25 cellular contexts compared by ENCODE assay signal in the genomic region with DNA sequence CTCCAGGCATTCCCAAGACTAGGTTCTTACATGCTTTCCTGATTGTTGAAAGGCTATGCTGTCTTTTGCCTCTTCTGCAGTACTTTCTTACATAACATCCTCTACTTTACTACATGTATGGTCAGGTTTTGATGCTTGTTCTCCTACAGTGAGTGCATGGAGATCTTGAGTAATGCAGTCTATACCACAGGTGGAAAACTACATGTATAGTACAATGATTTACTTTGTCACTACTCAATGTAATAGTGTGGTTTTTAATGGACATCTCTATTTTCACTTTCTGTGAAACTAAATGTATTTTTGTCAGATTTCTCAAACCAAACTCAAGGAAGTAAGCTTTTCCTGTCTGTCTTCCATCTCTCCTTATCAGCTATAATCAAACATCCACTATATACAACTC.
DNase-seq lines count a peak whose midpoint lies in the region; ATAC-seq, FAIRE-seq and TF ChIP-seq lines count a peak whose summit lies in the region.
"Had no signal": no experiment of that assay in that cellular context is flagged by ENCODE, and none has a peak within 500 bp of the region (broad histone marks: within the 10 kb centered on the region; RNA-seq: fewer than 3 reads in every experiment).

No MANE protein-coding gene starts in this region.

- no peak for TF ChIP-seq CTCF in D721Med (IDR thresholded peaks at IDR 0.05; ENCODE audit: insufficient read depth, missing control alignments)

- FAIRE-seq in D721Med (lab: Jason Lieb, UNC) (peak; percentile 6), GM19239 (lab: Jason Lieb, UNC) (peak; percentile 31)
- FAIRE-seq: GM12891, HTR-8/SVneo had no signal

- DNase-seq in D721Med (ENCODE audit: insufficient read length, low spot score): no peak
- no peak for DNase-seq in GM19239 (ENCODE audit: insufficient read length, low spot score)
- no peak for DNase-seq in activated naive CD4-positive, alpha-beta T cell treated with anti-CD3 and anti-CD28 coated beads, Interleukin-2, amount 50 U/mL, for 16 hours
- no peak for DNase-seq in DMS153 treated with DMSO at 0.1 percent for 48 hours (lab: John Stamatoyannopoulos, UW; ENCODE audit: unreplicated experiment)
- DNase-seq in LoVo (ENCODE audit: low spot score): no peak
- DNase-seq: Caco-2; CD4-positive, alpha-beta memory T cell; HCEC 1CT; KG1; NCI-H1092 treated with DMSO at 0.1 percent for 48 hours; NCI-H146; NCI-H2029 treated with DMSO at 0.1 percent for 48 hours; NCI-H345; NCI-H524; NCI-H774; SIG-M5; SK-N-SH; T-helper 2 cell had no signal

- peak; percentile 48 for ATAC-seq in GM21447 (IDR thresholded peaks at IDR 0.05; ENCODE audit: unreplicated experiment)
- ATAC-seq in HG03159 (IDR thresholded peaks at IDR 0.05; ENCODE audit: unreplicated experiment): peak; percentile 72
- no peak for ATAC-seq in GM21723 (IDR thresholded peaks at IDR 0.05; ENCODE audit: unreplicated experiment)
- ATAC-seq: GM23338, Panc1 had no signal
